ENCODE assay signal across 13 cellular contexts in genomic region chr4:38681283-38682066, GRCh38. TPM values are rescaled to one million over a fixed set of nuclear protein-coding genes. Genes with fewer than 3 reads are reported as not detected.
DNase-seq lines count a peak whose midpoint lies in the region; ATAC-seq and TF ChIP-seq lines count a peak whose summit lies in the region.
"Had no signal": no experiment of that assay in that cellular context is flagged by ENCODE, and none has a peak within 500 bp of the region (broad histone marks: within the 10 kb centered on the region; RNA-seq: fewer than 3 reads in every experiment).

No MANE protein-coding gene starts in this region.

- DNase-seq in AG04450 (ENCODE audit: low read depth, low spot score) (peak; percentile 81), PC-3 (no peak), fibroblast of lung (ENCODE audit: low read depth in 2 of 2) (peak; percentile 82 to 85), retina (no peak)
- no peak for DNase-seq in natural killer cell treated with Interleukin-12 subunit alpha and Interleukin-12 subunit beta and Interleukin-15 and Interleukin-18, amount 100 ng/mL, for 72 hours (ENCODE audit: low spot score)
- DNase-seq: activated CD4-positive, alpha-beta memory T cell treated with anti-CD3 and anti-CD28 coated beads for 36 hours; AML-193; GDM1; mucosa of descending colon; Peyer's patch had no signal

- H3K36me3 Mint-ChIP-seq in natural killer cell treated with Interleukin-12 subunit alpha and Interleukin-12 subunit beta and Interleukin-15 and Interleukin-18, amount 100 ng/mL, for 72 hours, result peaks cover 23% of the 10 kb centered on the region

- no peak overlapping the region for H2AFZ ChIP-seq in PC-3 (ENCODE audit: low read length)
- H2AFZ ChIP-seq in fibroblast of lung (ENCODE audit: low read length), result no peak overlapping the region

- peaks cover 63 to 71% of the 10 kb centered on the region in 2 donors for H3K4me1 Mint-ChIP-seq in natural killer cell treated with Interleukin-12 subunit alpha and Interleukin-12 subunit beta and Interleukin-15 and Interleukin-18, amount 100 ng/mL, for 72 hours (ENCODE audit: low read depth in 2 of 2)

- H3K9me3 ChIP-seq in AG04450 (ENCODE audit: control insufficient read depth, insufficient read depth, low read length) (no peaks in the 10 kb centered on the region), PC-3 (ENCODE audit: low read length) (no peaks in the 10 kb centered on the region), fibroblast of lung (ENCODE audit: control insufficient read depth, insufficient read depth, low read depth, low read length) (no peaks in the 10 kb centered on the region)
- H3K9me3 ChIP-seq: mucosa of descending colon, Peyer's patch had no signal

- no peak overlapping the region for H3K4me2 ChIP-seq in PC-3 (ENCODE audit: low read length)
- H3K4me2 ChIP-seq in fibroblast of lung (ENCODE audit: extremely low read depth, insufficient read depth, low read length), result no peak overlapping the region

- intact Hi-C loops in PC-3 (cut with micrococcal nuclease), result no loop called here

- no peaks in the 10 kb centered on the region for H3F3A ChIP-seq in PC-3 (ENCODE audit: low read length, unreplicated experiment)

- peaks cover 19% of the 10 kb centered on the region; the same call in 1 of the 2 replicates for H3K36me3 ChIP-seq in PC-3 (ENCODE audit: low read depth, low read length)
- peaks cover 7% of the 10 kb centered on the region for H3K36me3 ChIP-seq in fibroblast of lung (ENCODE audit: control insufficient read depth, insufficient read depth, low read length)

- H3K27ac ChIP-seq in AG04450 (ENCODE audit: low read depth, low read length), result peak overlapping the region; percentile 92
- H3K27ac ChIP-seq in PC-3 (ENCODE audit: low read length), result no peak overlapping the region
- H3K27ac ChIP-seq in fibroblast of lung (ENCODE audit: insufficient read depth, low read length), result peak overlapping the region; percentile 79

- CTCF ChIA-PET in AG04450 (lab: Charles Lee), result interaction anchor here (1.1 to 2.9 kb wide), 2 partner anchors 362 to 562 kb away, joined by 4 to 11 read pairs; no protein-coding TSS in a partner anchor
- CTCF ChIA-PET in PC-3 (lab: Charles Lee), result no interaction called here

- peak overlapping the region; percentile 79 to 87 for H3K27ac Mint-ChIP-seq in natural killer cell treated with Interleukin-12 subunit alpha and Interleukin-12 subunit beta and Interleukin-15 and Interleukin-18, amount 100 ng/mL, for 72 hours
- H3K27ac Mint-ChIP-seq: activated CD4-positive, alpha-beta memory T cell treated with anti-CD3 and anti-CD28 coated beads for 36 hours had no signal

- no peaks in the 10 kb centered on the region for H3K9me2 ChIP-seq in PC-3 (replicated peaks; ENCODE audit: low read length)

- ATAC-seq in PC-3 (no peak), HG02938 (IDR thresholded peaks at IDR 0.05; ENCODE audit: unreplicated experiment) (no peak), GM18909 (IDR thresholded peaks at IDR 0.05; ENCODE audit: poor library complexity, unreplicated experiment) (no peak), HG03457 (IDR thresholded peaks at IDR 0.05; ENCODE audit: unreplicated experiment) (no peak)
- no peak for ATAC-seq in natural killer cell treated with Interleukin-12 subunit alpha and Interleukin-12 subunit beta and Interleukin-15 and Interleukin-18, amount 100 ng/mL, for 72 hours
- ATAC-seq: mucosa of descending colon had no signal

- H3K9me3 Mint-ChIP-seq in natural killer cell treated with Interleukin-12 subunit alpha and Interleukin-12 subunit beta and Interleukin-15 and Interleukin-18, amount 100 ng/mL, for 72 hours, result no peaks in the 10 kb centered on the region
- H3K9me3 Mint-ChIP-seq: activated CD4-positive, alpha-beta memory T cell treated with anti-CD3 and anti-CD28 coated beads for 36 hours had no signal

- no peak for TF ChIP-seq CTCF in AG04450 (IDR thresholded peaks at IDR 0.05; ENCODE audit: low read depth, low read length)
- TF ChIP-seq CTCF in PC-3 (conservative IDR thresholded peaks at IDR 0.05; ENCODE audit: low read depth, low read length), result no peak
- TF ChIP-seq CTCF in fibroblast of lung (conservative IDR thresholded peaks at IDR 0.05 in 1 of 2, IDR thresholded peaks at IDR 0.05 in 1 of 2; ENCODE audit: low read depth in 1 of 2, low read length in 2 of 2), result no peak

- POLR2A ChIA-PET in AG04450 (lab: Yijun Ruan, JAX) (interaction anchor here (0.7 kb wide), 2 partner anchors 364 to 389 kb away, joined by 3 read pairs; no protein-coding TSS in a partner anchor), PC-3 (lab: Charles Lee; ENCODE audit: unreplicated experiment) (no interaction called here)

- peaks cover 22% of the 10 kb centered on the region; the same call in 1 of the 2 replicates for H4K20me1 ChIP-seq in PC-3 (ENCODE audit: low read length)
- no peaks in the 10 kb centered on the region for H4K20me1 ChIP-seq in fibroblast of lung (ENCODE audit: control insufficient read depth, extremely low read depth, insufficient read depth, low read length)

- BruUV-seq in PC-3 (replicated peaks; lab: Mats Ljungman, UMichigan), result TSS peak; percentile 25

- peaks cover 70% of the 10 kb centered on the region for H3K79me2 ChIP-seq in PC-3 (ENCODE audit: low read length)
- H3K79me2 ChIP-seq in fibroblast of lung (ENCODE audit: control insufficient read depth, insufficient read depth, low read length), result peaks cover 75% of the 10 kb centered on the region

- H3K27me3 ChIP-seq in AG04450 (ENCODE audit: control insufficient read depth, insufficient read depth, low read length) (no peaks in the 10 kb centered on the region), PC-3 (ENCODE audit: low read length) (no peaks in the 10 kb centered on the region), fibroblast of lung (ENCODE audit: control insufficient read depth, insufficient read depth, low read length) (no peaks in the 10 kb centered on the region)
- H3K27me3 ChIP-seq: Peyer's patch had no signal

- H3K27me3 Mint-ChIP-seq in natural killer cell treated with Interleukin-12 subunit alpha and Interleukin-12 subunit beta and Interleukin-15 and Interleukin-18, amount 100 ng/mL, for 72 hours, result no peaks in the 10 kb centered on the region
- H3K27me3 Mint-ChIP-seq: activated CD4-positive, alpha-beta memory T cell treated with anti-CD3 and anti-CD28 coated beads for 36 hours had no signal

- no peak overlapping the region for H3K4me3 ChIP-seq in AG04450 (ENCODE audit: low read depth, low read length)
- no peak overlapping the region for H3K4me3 ChIP-seq in PC-3 (ENCODE audit: low read length)
- H3K4me3 ChIP-seq in fibroblast of lung (replicated peaks in 1 of 4; ENCODE audit: control extremely low read depth in 1 of 4, insufficient read depth in 1 of 4, low read depth in 3 of 4, low read length in 4 of 4), result no peak overlapping the region
- H3K4me3 ChIP-seq: mucosa of descending colon, Peyer's patch had no signal

- peak overlapping the region; percentile 43 for H3K4me3 Mint-ChIP-seq in natural killer cell treated with Interleukin-12 subunit alpha and Interleukin-12 subunit beta and Interleukin-15 and Interleukin-18, amount 100 ng/mL, for 72 hours
- H3K4me3 Mint-ChIP-seq: activated CD4-positive, alpha-beta memory T cell treated with anti-CD3 and anti-CD28 coated beads for 36 hours had no signal

- H3K9ac ChIP-seq in PC-3 (ENCODE audit: low read length), result no peak overlapping the region
- H3K9ac ChIP-seq in fibroblast of lung (ENCODE audit: insufficient read depth, low read length), result peak overlapping the region; percentile 33

- no peaks in the 10 kb centered on the region for H3K4me1 ChIP-seq in PC-3 (ENCODE audit: insufficient read depth, low read length)
- H3K4me1 ChIP-seq in fibroblast of lung (ENCODE audit: control insufficient read depth, extremely low read depth, insufficient read depth, low read length), result peaks cover 13% of the 10 kb centered on the region

RNA-seq across cellular contexts. Expression of gene KLF3, which starts 17.5 kb away (rescaled TPM):
- 22.1 and 24.3 TPM in 2 replicates for polyA plus RNA-seq in AG04450 (2011; rRNA removed)
- polyA minus RNA-seq in AG04450 (2011; rRNA and poly(A)+ RNA removed), result 33.5 and 46.4 TPM in 2 replicates
- 12.4 and 14.6 TPM in 2 replicates for total RNA-seq in PC-3 (2014; rRNA removed)
- 12.1 and 12.4 TPM in 2 replicates for total RNA-seq in fibroblast of lung
- 16.3 and 18.9 TPM in 2 replicates for polyA plus RNA-seq in fibroblast of lung
- polyA plus RNA-seq in fibroblast of lung (2012), result 11.2 and 14.3 TPM in 2 replicates
- polyA minus RNA-seq in fibroblast of lung (ENCODE audit: low replicate concordance), result 11.0 and 13.6 TPM in 2 replicates
- total RNA-seq in natural killer cell treated with Interleukin-12 subunit alpha and Interleukin-12 subunit beta and Interleukin-15 and Interleukin-18, amount 100 ng/mL, for 72 hours, result 10 to 100 TPM; 68.6 to 68.9 TPM

Comparison
In these comparisons a context has a peak if more than half of its experiments do, and no peak if none do; other contexts are left out.
1. DNase-seq: peak in AG04450 (single experiment) and fibroblast of lung (2 of 2); none in PC-3 (single experiment), natural killer cell treated with Interleukin-12 subunit alpha and Interleukin-12 subunit beta and Interleukin-15 and Interleukin-18, amount 100 ng/mL, for 72 hours (single experiment) and retina (single experiment).